Comparison of ENCODE assay signal across 15 cellular contexts in the genomic region with DNA sequence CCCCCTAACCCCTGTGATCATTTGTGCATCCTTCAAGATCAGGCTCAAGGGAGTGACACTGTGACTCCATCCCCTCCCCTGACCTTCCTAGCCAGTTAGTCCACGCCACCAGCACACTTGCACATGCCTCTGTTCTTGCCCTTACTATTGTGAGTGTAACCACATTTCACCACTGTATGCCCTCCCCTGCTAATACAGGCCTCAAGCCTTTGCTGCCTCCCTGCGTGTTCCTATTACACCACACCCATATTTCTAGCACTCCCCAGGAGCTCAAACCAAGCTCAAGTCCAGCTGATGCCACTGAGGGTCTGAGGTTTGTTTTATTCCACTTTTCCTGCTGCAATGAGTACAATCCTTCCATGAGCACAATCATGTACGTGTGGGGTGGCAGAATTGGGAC.
"Had no signal": no experiment of that assay in that cellular context is flagged by ENCODE, and none has a peak within 500 bp of the region (broad histone marks: within the 10 kb centered on the region; RNA-seq: fewer than 3 reads in every experiment).

No MANE protein-coding gene starts in this region.

- H3K9me3 Mint-ChIP-seq: activated naive CD4-positive, alpha-beta T cell treated with anti-CD3 and anti-CD28 coated beads, Interleukin-2, amount 10 ng/mL, durations not matched to agents 7 days and 5 days; activated T-helper 2 cell treated with anti-CD3 and anti-CD28 coated beads, Interferon-gamma antibody, Interleukin-2, Interleukin-4, amounts not matched to agents 10 μg/mL and 5 μg/mL and 100 μg/mL, durations not matched to agents 14 hours and 24 hours and 36 hours; naive thymus-derived CD8-positive, alpha-beta T cell had no signal

- H3K27ac ChIP-seq: gastrocnemius medialis, skin epidermis, suprapubic skin had no signal

- H3K36me3 ChIP-seq: gastrocnemius medialis, suprapubic skin had no signal

- H3K27me3 ChIP-seq: gastrocnemius medialis, suprapubic skin had no signal

- H3K27ac Mint-ChIP-seq: activated naive CD4-positive, alpha-beta T cell treated with anti-CD3 and anti-CD28 coated beads, Interleukin-2, amount 10 ng/mL, durations not matched to agents 7 days and 5 days; activated T-helper 2 cell treated with anti-CD3 and anti-CD28 coated beads, Interferon-gamma antibody, Interleukin-2, Interleukin-4, amounts not matched to agents 10 μg/mL and 5 μg/mL and 100 μg/mL, durations not matched to agents 14 hours and 24 hours and 36 hours had no signal

- H3K4me3 Mint-ChIP-seq: activated naive CD4-positive, alpha-beta T cell treated with anti-CD3 and anti-CD28 coated beads, Interleukin-2, amount 10 ng/mL, durations not matched to agents 7 days and 5 days; naive thymus-derived CD8-positive, alpha-beta T cell had no signal

- FAIRE-seq: islet of Langerhans had no signal

- H3K9me3 ChIP-seq: gastrocnemius medialis, mucosa of descending colon, suprapubic skin had no signal

- H3K4me1 Mint-ChIP-seq: activated naive CD4-positive, alpha-beta T cell treated with anti-CD3 and anti-CD28 coated beads, Interleukin-2, amount 10 ng/mL, durations not matched to agents 7 days and 5 days had no signal

- ATAC-seq: gastrocnemius medialis; left lobe of liver; mucosa of descending colon; naive thymus-derived CD8-positive, alpha-beta T cell; stimulated activated naive CD8-positive, alpha-beta T cell treated with anti-CD3 and anti-CD28 coated beads, Interleukin-15, Interleukin-2, amounts not matched to agents 100 U/mL and 50 U/mL, for 24 hours had no signal

- H3K36me3 Mint-ChIP-seq: activated naive CD4-positive, alpha-beta T cell treated with anti-CD3 and anti-CD28 coated beads, Interleukin-2, amount 10 ng/mL, durations not matched to agents 7 days and 5 days; naive thymus-derived CD8-positive, alpha-beta T cell had no signal

- DNase-seq: activated CD4-positive, alpha-beta T cell treated with anti-CD3 and anti-CD28 coated beads, Interleukin-2, amount 50 U/mL, for 48 hours; activated naive CD4-positive, alpha-beta T cell treated with anti-CD3 and anti-CD28 coated beads, Interleukin-2, amount 10 ng/mL, durations not matched to agents 7 days and 5 days; gastrocnemius medialis; mucosa of descending colon; naive thymus-derived CD8-positive, alpha-beta T cell; nucleus accumbens; posterior cingulate gyrus; stimulated activated CD4-positive, alpha-beta T cell treated with anti-CD3 and anti-CD28 coated beads, Interleukin-4, amount 100 ng/mL, for 24 hours; stimulated activated naive CD8-positive, alpha-beta T cell treated with anti-CD3 and anti-CD28 coated beads, Interleukin-15, Interleukin-2, amounts not matched to agents 100 U/mL and 50 U/mL, for 24 hours; trophoblast cell had no signal

- H3K4me3 ChIP-seq: gastrocnemius medialis, mucosa of descending colon, skin epidermis, suprapubic skin had no signal
